In the genomic region with DNA sequence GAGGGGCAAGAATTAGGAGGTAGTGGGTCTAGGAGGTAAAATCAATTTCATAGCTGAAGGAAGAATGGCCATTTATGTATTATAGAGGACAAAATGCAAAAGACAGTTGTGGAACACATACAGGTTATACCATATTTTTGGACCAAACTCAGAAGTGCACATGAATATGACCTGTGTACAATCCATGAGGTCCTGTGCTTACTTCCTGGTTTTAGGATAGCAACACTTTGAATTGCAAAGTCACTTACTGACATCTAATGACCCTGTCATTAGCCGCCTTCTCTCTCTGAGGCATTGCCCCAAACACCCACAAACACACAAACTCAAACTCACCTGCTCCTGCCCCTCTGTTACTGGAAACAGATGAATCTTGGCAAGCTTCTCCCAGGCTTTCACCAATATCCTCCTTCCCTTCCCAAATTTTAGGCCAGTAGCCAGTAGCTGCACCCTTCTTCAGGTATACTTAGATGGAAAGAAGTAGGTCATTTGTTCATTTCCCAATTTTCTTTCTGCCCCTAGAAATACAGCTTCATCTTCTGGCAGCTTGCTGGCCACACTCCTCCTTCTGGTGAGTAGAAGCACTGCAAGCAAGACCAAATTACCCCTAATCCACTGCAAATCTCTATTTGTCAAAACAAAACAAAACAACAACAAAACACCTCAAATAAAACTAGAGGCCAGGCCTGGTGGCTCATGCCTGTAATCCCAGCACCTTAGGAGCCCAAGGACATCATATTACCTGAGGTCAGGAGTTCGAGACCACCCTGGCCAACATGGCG, we compare ENCODE assay signal across 8 cellular contexts. TPM values are rescaled to one million over a fixed set of nuclear protein-coding genes. Genes with fewer than 3 reads are reported as not detected.
DNase-seq lines count a peak whose midpoint lies in the region; TF ChIP-seq lines count a peak whose summit lies in the region.

No MANE protein-coding gene starts in this region.

- no peaks in the 10 kb centered on the region for H3K36me3 Mint-ChIP-seq in activated CD4-positive, alpha-beta memory T cell treated with anti-CD3 and anti-CD28 coated beads, Interleukin-2, amount 10 ng/mL, durations not matched to agents 7 days and 5 days (ENCODE audit: low read depth)
- no peaks in the 10 kb centered on the region for H3K36me3 Mint-ChIP-seq in activated CD4-positive, alpha-beta memory T cell treated with anti-CD3 and anti-CD28 coated beads for 36 hours

- H3K9me2 ChIP-seq in GM23248 (ENCODE audit: insufficient read depth) (no peaks in the 10 kb centered on the region), PC-9 (ENCODE audit: insufficient read depth) (no peaks in the 10 kb centered on the region)

- H3K9ac ChIP-seq in GM23248 (no peak overlapping the region), fibroblast of lung (ENCODE audit: insufficient read depth, low read length) (no peak overlapping the region), neuronal stem cell (ENCODE audit: low read depth, low read length, poor library complexity) (no peak overlapping the region)

- no TSS peak for BruUV-seq in PC-9 (replicated peaks; lab: Mats Ljungman, UMichigan)

- H3K4me1 Mint-ChIP-seq in activated CD4-positive, alpha-beta memory T cell treated with anti-CD3 and anti-CD28 coated beads, Interleukin-2, amount 10 ng/mL, durations not matched to agents 7 days and 5 days, result no peaks in the 10 kb centered on the region
- H3K4me1 Mint-ChIP-seq in activated CD4-positive, alpha-beta memory T cell treated with anti-CD3 and anti-CD28 coated beads for 36 hours (ENCODE audit: low read depth), result no peaks in the 10 kb centered on the region

- H3K79me2 ChIP-seq in GM23248 (ENCODE audit: insufficient read depth) (no peaks in the 10 kb centered on the region), PC-9 (ENCODE audit: low read depth) (no peaks in the 10 kb centered on the region), fibroblast of lung (ENCODE audit: control insufficient read depth, insufficient read depth, low read length) (no peaks in the 10 kb centered on the region)

- H4K20me1 ChIP-seq in GM23248 (ENCODE audit: insufficient read depth), result no peaks in the 10 kb centered on the region
- no peaks in the 10 kb centered on the region for H4K20me1 ChIP-seq in PC-9 (ENCODE audit: insufficient read depth)
- no peaks in the 10 kb centered on the region for H4K20me1 ChIP-seq in fibroblast of lung (ENCODE audit: control insufficient read depth, extremely low read depth, insufficient read depth, low read length)

- H3K4me3 ChIP-seq in GM23248, result no peak overlapping the region
- no peak overlapping the region for H3K4me3 ChIP-seq in PC-9
- no peak overlapping the region for H3K4me3 ChIP-seq in fibroblast of lung (replicated peaks in 1 of 4; ENCODE audit: control extremely low read depth in 1 of 4, insufficient read depth in 1 of 4, low read depth in 3 of 4, low read length in 4 of 4)
- H3K4me3 ChIP-seq in neuronal stem cell (ENCODE audit: low read length in 2 of 2), result no peak overlapping the region

- H3K18ac ChIP-seq in neuronal stem cell (ENCODE audit: low read length), result no peak overlapping the region

- H2AFZ ChIP-seq in GM23248 (no peak overlapping the region), PC-9 (no peak overlapping the region), fibroblast of lung (ENCODE audit: low read length) (no peak overlapping the region), neuronal stem cell (ENCODE audit: low read length) (no peak overlapping the region)

- no peak overlapping the region for H4K91ac ChIP-seq in neuronal stem cell (ENCODE audit: low read depth, low read length, poor library complexity)

- H3K27ac ChIP-seq in GM23248, result no peak overlapping the region
- H3K27ac ChIP-seq in PC-9, result peak overlapping the region; percentile 31; the same call in 1 of the 2 replicates
- H3K27ac ChIP-seq in fibroblast of lung (ENCODE audit: insufficient read depth, low read length), result no peak overlapping the region
- H3K27ac ChIP-seq in neuronal stem cell (replicated peaks; ENCODE audit: low read length), result no peak overlapping the region

- peaks cover 10% of the 10 kb centered on the region; the same call in 1 of the 2 replicates for H3K4me1 ChIP-seq in GM23248 (ENCODE audit: insufficient read depth)
- peaks cover 40% of the 10 kb centered on the region for H3K4me1 ChIP-seq in PC-9 (replicated peaks; ENCODE audit: insufficient read depth)
- no peaks in the 10 kb centered on the region for H3K4me1 ChIP-seq in fibroblast of lung (ENCODE audit: control insufficient read depth, extremely low read depth, insufficient read depth, low read length)
- H3K4me1 ChIP-seq in neuronal stem cell (ENCODE audit: control insufficient read depth in 2 of 2, insufficient read depth in 1 of 2, low read depth in 1 of 2, low read length in 2 of 2), result peaks cover 0 to 3% of the 10 kb centered on the region in 2 donors

- H3F3A ChIP-seq in GM23248 (ENCODE audit: insufficient read depth) (peaks cover 9% of the 10 kb centered on the region; the same call in 1 of the 2 replicates), PC-9 (ENCODE audit: insufficient read depth, low read depth) (peaks cover 28% of the 10 kb centered on the region)

- H4K8ac ChIP-seq in neuronal stem cell (ENCODE audit: low read depth, low read length), result no peak overlapping the region

- intact Hi-C loops in activated CD4-positive, alpha-beta memory T cell treated with anti-CD3 and anti-CD28 coated beads for 36 hours (cut with micrococcal nuclease), result loop anchor here (1.0 kb wide), 1 partner anchor 69 kb away; no protein-coding TSS in a partner anchor
- intact Hi-C loops in PC-9 (cut with micrococcal nuclease; ENCODE audit: unreplicated experiment), result no loop called here

- no peak overlapping the region for H3K23ac ChIP-seq in neuronal stem cell (ENCODE audit: low read depth, low read length, poor library complexity)

- no peak overlapping the region for H3K4ac ChIP-seq in neuronal stem cell (ENCODE audit: low read length)

- H3K36me3 ChIP-seq in GM23248 (ENCODE audit: low read depth) (no peaks in the 10 kb centered on the region), PC-9 (ENCODE audit: low read depth) (no peaks in the 10 kb centered on the region), fibroblast of lung (ENCODE audit: control insufficient read depth, insufficient read depth, low read length) (no peaks in the 10 kb centered on the region), neuronal stem cell (replicated peaks in 1 of 2; ENCODE audit: control insufficient read depth in 2 of 2, insufficient read depth in 2 of 2, low read length in 2 of 2) (no peaks in the 10 kb centered on the region)

- DNase-seq in activated CD4-positive, alpha-beta memory T cell treated with anti-CD3 and anti-CD28 coated beads, Interleukin-2, amount 10 ng/mL, durations not matched to agents 7 days and 5 days, result peak; percentile 22
- DNase-seq in activated CD4-positive, alpha-beta memory T cell treated with anti-CD3 and anti-CD28 coated beads for 36 hours, result no peak
- DNase-seq in GM23248 (peak; percentile 66), PC-9 (peak in 1 of 2 experiments; percentile 34), fibroblast of lung (ENCODE audit: low read depth in 2 of 2) (peak; percentile 25 to 62), putamen (ENCODE audit: low spot score) (peak; percentile 9), neuronal stem cell (ENCODE audit: low spot score) (no peak), C1 segment of cervical spinal cord (lab: John Stamatoyannopoulos, UW) (no peak)

- POLR2A ChIA-PET in activated CD4-positive, alpha-beta memory T cell treated with anti-CD3 and anti-CD28 coated beads, Interleukin-2, amount 10 ng/mL, durations not matched to agents 7 days and 5 days (lab: Charles Lee), result interaction anchor here (0.6 to 1.4 kb wide), 2 partner anchors 14 to 69 kb away, joined by 3 to 4 read pairs; no protein-coding TSS in a partner anchor
- POLR2A ChIA-PET in activated CD4-positive, alpha-beta memory T cell treated with anti-CD3 and anti-CD28 coated beads for 36 hours (lab: Charles Lee), result interaction anchor here (0.9 kb wide), 1 partner anchor 14 kb away, joined by 4 read pairs; the partner anchor contains the start of gene RPL5
- POLR2A ChIA-PET in PC-9 (lab: Charles Lee; ENCODE audit: unreplicated experiment), result interaction anchor here (1.0 kb wide), 1 partner anchor 25 kb away, joined by 6 read pairs; no protein-coding TSS in a partner anchor

- CTCF ChIA-PET in activated CD4-positive, alpha-beta memory T cell treated with anti-CD3 and anti-CD28 coated beads, Interleukin-2, amount 10 ng/mL, durations not matched to agents 7 days and 5 days (lab: Charles Lee), result interaction anchor here (0.5 to 6.1 kb wide), 23 partner anchors 9 to 1574 kb away, joined by 3 to 105 read pairs (median 3); partner anchors contain the start of gene RPL5
- CTCF ChIA-PET in activated CD4-positive, alpha-beta memory T cell treated with anti-CD3 and anti-CD28 coated beads for 36 hours (lab: Charles Lee), result interaction anchor here (0.6 to 7.2 kb wide), 29 partner anchors 8 to 821 kb away, joined by 3 to 157 read pairs (median 4); partner anchors contain the start of gene RPL5
- CTCF ChIA-PET in PC-9 (lab: Charles Lee), result interaction anchor here (0.5 to 1.9 kb wide), 4 partner anchors 23 to 69 kb away, joined by 3 to 10 read pairs (median 3); no protein-coding TSS in a partner anchor

- H3K27me3 ChIP-seq in GM23248 (replicated peaks; ENCODE audit: insufficient read depth), result no peaks in the 10 kb centered on the region
- H3K27me3 ChIP-seq in PC-9 (ENCODE audit: insufficient read depth, low read depth), result no peaks in the 10 kb centered on the region
- no peaks in the 10 kb centered on the region for H3K27me3 ChIP-seq in fibroblast of lung (ENCODE audit: control insufficient read depth, insufficient read depth, low read length)
- peaks cover 0 to 3% (median 0%) of the 10 kb centered on the region in 3 experiments for H3K27me3 ChIP-seq in neuronal stem cell (ENCODE audit: control insufficient read depth in 3 of 3, insufficient read depth in 3 of 3, low read depth in 1 of 3, low read length in 3 of 3)

- no peak overlapping the region for H3K27ac Mint-ChIP-seq in activated CD4-positive, alpha-beta memory T cell treated with anti-CD3 and anti-CD28 coated beads, Interleukin-2, amount 10 ng/mL, durations not matched to agents 7 days and 5 days
- H3K27ac Mint-ChIP-seq in activated CD4-positive, alpha-beta memory T cell treated with anti-CD3 and anti-CD28 coated beads for 36 hours, result no peak overlapping the region

- H3K9me3 Mint-ChIP-seq in activated CD4-positive, alpha-beta memory T cell treated with anti-CD3 and anti-CD28 coated beads, Interleukin-2, amount 10 ng/mL, durations not matched to agents 7 days and 5 days, result no peaks in the 10 kb centered on the region
- no peaks in the 10 kb centered on the region for H3K9me3 Mint-ChIP-seq in activated CD4-positive, alpha-beta memory T cell treated with anti-CD3 and anti-CD28 coated beads for 36 hours

- H3K4me3 Mint-ChIP-seq in activated CD4-positive, alpha-beta memory T cell treated with anti-CD3 and anti-CD28 coated beads, Interleukin-2, amount 10 ng/mL, durations not matched to agents 7 days and 5 days, result no peak overlapping the region
- H3K4me3 Mint-ChIP-seq in activated CD4-positive, alpha-beta memory T cell treated with anti-CD3 and anti-CD28 coated beads for 36 hours, result no peak overlapping the region

- no peak overlapping the region for H2BK15ac ChIP-seq in neuronal stem cell (ENCODE audit: low read length)

- no peaks in the 10 kb centered on the region for H3K79me1 ChIP-seq in neuronal stem cell (ENCODE audit: low read depth, low read length)

- no peaks in the 10 kb centered on the region for H3K9me3 ChIP-seq in GM23248 (ENCODE audit: low read depth)
- no peaks in the 10 kb centered on the region for H3K9me3 ChIP-seq in PC-9 (ENCODE audit: insufficient read depth, low read depth)
- no peaks in the 10 kb centered on the region for H3K9me3 ChIP-seq in fibroblast of lung (ENCODE audit: control insufficient read depth, insufficient read depth, low read depth, low read length)
- no peaks in the 10 kb centered on the region for H3K9me3 ChIP-seq in neuronal stem cell (replicated peaks in 1 of 2; ENCODE audit: control insufficient read depth in 2 of 2, insufficient read depth in 1 of 2, low read depth in 1 of 2, low read length in 2 of 2)

- in situ Hi-C loops in GM23248 (cut with MboI), result loop anchor here (5.0 kb wide), 1 partner anchor 71 kb away; no protein-coding TSS in a partner anchor

- TF ChIP-seq CTCF in PC-9 (conservative IDR thresholded peaks at IDR 0.05), result peak; percentile 79
- peak; percentile 54 to 83 for TF ChIP-seq CTCF in fibroblast of lung (conservative IDR thresholded peaks at IDR 0.05 in 1 of 2, IDR thresholded peaks at IDR 0.05 in 1 of 2; ENCODE audit: low read depth in 1 of 2, low read length in 2 of 2)

- no peak overlapping the region for H2AK5ac ChIP-seq in neuronal stem cell (ENCODE audit: low read depth, low read length)

- no peak overlapping the region for H2BK120ac ChIP-seq in neuronal stem cell (ENCODE audit: low read depth, low read length)

- H2BK5ac ChIP-seq in neuronal stem cell (ENCODE audit: low read length), result no peak overlapping the region

- H2BK12ac ChIP-seq in neuronal stem cell (ENCODE audit: low read length), result no peak overlapping the region

- H3K4me2 ChIP-seq in GM23248 (ENCODE audit: unreplicated experiment), result no peak overlapping the region
- peak overlapping the region; percentile 39; the same call in 1 of the 2 replicates for H3K4me2 ChIP-seq in PC-9
- no peak overlapping the region for H3K4me2 ChIP-seq in fibroblast of lung (ENCODE audit: extremely low read depth, insufficient read depth, low read length)
- H3K4me2 ChIP-seq in neuronal stem cell (ENCODE audit: insufficient read depth, low read length, poor library complexity, severe bottlenecking), result no peak overlapping the region

- WGBS in GM23248 (ENCODE audit: low coverage in 1 of 2, low lambda C conversion rate in 2 of 2, missing lambda C conversion rate in 2 of 2), 2 experiments, result 78 to 82% methylated on average over 3 of the region's 3 CpGs
- WGBS in neuronal stem cell (ENCODE audit: extremely low coverage in 2 of 2, insufficient read length in 2 of 2, insufficient replicate concordance in 1 of 2), 2 donors, result no CpG with 5 or more reads among the region's 3 CpGs

- peaks cover 33% of the 10 kb centered on the region for H3K27me3 Mint-ChIP-seq in activated CD4-positive, alpha-beta memory T cell treated with anti-CD3 and anti-CD28 coated beads, Interleukin-2, amount 10 ng/mL, durations not matched to agents 7 days and 5 days
- peaks cover 8% of the 10 kb centered on the region for H3K27me3 Mint-ChIP-seq in activated CD4-positive, alpha-beta memory T cell treated with anti-CD3 and anti-CD28 coated beads for 36 hours

- H3K14ac ChIP-seq in neuronal stem cell (ENCODE audit: low read length), result no peak overlapping the region

RNA-seq across cellular contexts. Expression of gene RPL5, which starts 13.7 kb away (rescaled TPM):
- 100 to 1,000 TPM; 660 to 678 TPM for total RNA-seq in activated CD4-positive, alpha-beta memory T cell treated with anti-CD3 and anti-CD28 coated beads, Interleukin-2, amount 10 ng/mL, durations not matched to agents 7 days and 5 days
- total RNA-seq in activated CD4-positive, alpha-beta memory T cell treated with anti-CD3 and anti-CD28 coated beads for 36 hours, result 1,000 to 10,000 TPM; 1,530 to 1,539 TPM
- 1,075 and 1,127 TPM in 2 replicates for total RNA-seq in GM23248 (2014; rRNA removed; shearing (Covaris generic))
- 733 and 750 TPM in 2 replicates for polyA plus RNA-seq in GM23248 (2016; fragmentation: Nextera tagmentation; extraction: Ambion mirVana)
- total RNA-seq in PC-9 (2021), result 1,021 and 1,050 TPM in 2 replicates
- total RNA-seq in fibroblast of lung, result 1,198 and 2,039 TPM in 2 replicates
- 1,777 and 2,145 TPM in 2 replicates for polyA plus RNA-seq in fibroblast of lung
- 2,268 and 2,297 TPM in 2 replicates for polyA plus RNA-seq in fibroblast of lung (2012)
- 415 and 502 TPM in 2 replicates for polyA minus RNA-seq in fibroblast of lung (ENCODE audit: low replicate concordance)
- 6,288 TPM for polyA plus RNA-seq in neuronal stem cell (2013, experiment 1 of 2)
- 6,513 TPM for polyA plus RNA-seq in neuronal stem cell (2013, experiment 2 of 2)

RNA-seq across cellular contexts. Expression of gene EVI5, which starts 33.3 kb away (rescaled TPM):
- total RNA-seq in activated CD4-positive, alpha-beta memory T cell treated with anti-CD3 and anti-CD28 coated beads, Interleukin-2, amount 10 ng/mL, durations not matched to agents 7 days and 5 days, result 1 to 10 TPM; 2.9 TPM
- total RNA-seq in activated CD4-positive, alpha-beta memory T cell treated with anti-CD3 and anti-CD28 coated beads for 36 hours, result 10 to 100 TPM; 36.0 to 37.2 TPM
- total RNA-seq in GM23248 (2014; rRNA removed; shearing (Covaris generic)), result 16.5 and 24.5 TPM in 2 replicates
- polyA plus RNA-seq in GM23248 (2016; fragmentation: Nextera tagmentation; extraction: Ambion mirVana) (18.7 and 20.0 TPM in 2 replicates), fibroblast of lung (31.9 and 32.5 TPM in 2 replicates)
- total RNA-seq in PC-9 (2021) (32.0 and 33.9 TPM in 2 replicates), fibroblast of lung (40.1 and 48.1 TPM in 2 replicates)
- 13.9 and 17.6 TPM in 2 replicates for polyA plus RNA-seq in fibroblast of lung (2012)
- 5.4 and 8.8 TPM in 2 replicates for polyA minus RNA-seq in fibroblast of lung (ENCODE audit: low replicate concordance)
- polyA plus RNA-seq in neuronal stem cell (2013, experiment 1 of 2), result 10.4 TPM
- polyA plus RNA-seq in neuronal stem cell (2013, experiment 2 of 2), result 11.4 TPM

Comparison
In these comparisons a context has a peak if more than half of its experiments do, and no peak if none do; other contexts are left out.
1. DNase-seq: peak in activated CD4-positive, alpha-beta memory T cell treated with anti-CD3 and anti-CD28 coated beads, Interleukin-2, amount 10 ng/mL, durations not matched to agents 7 days and 5 days (single experiment), GM23248 (single experiment), fibroblast of lung (2 of 2) and putamen (single experiment); none in activated CD4-positive, alpha-beta memory T cell treated with anti-CD3 and anti-CD28 coated beads for 36 hours (single experiment), neuronal stem cell (single experiment) and C1 segment of cervical spinal cord (0 of 14).